Comparison of ENCODE assay signal across 8 cellular contexts in genomic region chr11:102452461-102453285, GRCh38.
DNase-seq lines count a peak whose midpoint lies in the region; ATAC-seq lines count a peak whose summit lies in the region.

TSS of gene TMEM123 (minus strand) at chr11:102452765. CDS start at chr11:102452623, 142 bp downstream.

- DNase-seq in 8988T (peak; percentile 80), NCI-H2196 treated with DMSO at 0.1 percent for 48 hours (lab: John Stamatoyannopoulos, UW; ENCODE audit: unreplicated experiment) (peak; percentile 36), islet precursor cell (peak; percentile 80)
- peak; percentile 70 for DNase-seq in activated CD4-positive, CD25-positive, alpha-beta regulatory T cell treated with anti-CD3 and anti-CD28 coated beads, Interleukin-2, amount 50 U/mL, for 16 hours (ENCODE audit: low read depth, low spot score)
- DNase-seq in central memory CD4-positive, alpha-beta T cell = peak; percentile 90
- DNase-seq in stimulated activated CD4-positive, alpha-beta T cell treated with anti-CD3 and anti-CD28 coated beads, Interleukin-15, amount 100 ng/mL, for 1 hour (ENCODE audit: low read depth in 1 of 2, low spot score in 1 of 2) = peak; percentile 75 to 82

- peak; percentile 45 for ATAC-seq in GM18517 (IDR thresholded peaks at IDR 0.05; ENCODE audit: unreplicated experiment)
- peak; percentile 67 for ATAC-seq in HG03039 (IDR thresholded peaks at IDR 0.05; ENCODE audit: unreplicated experiment)

Comparison
In these comparisons a context has a peak if more than half of its experiments do, and no peak if none do; other contexts are left out.
1. Peak in every context shown above with its lines: DNase-seq and ATAC-seq.
2. DNase-seq: peak in every context shown above with its lines; median percentile 90 in central memory CD4-positive, alpha-beta T cell; 80 in 8988T; 80 in islet precursor cell; 78 in stimulated activated CD4-positive, alpha-beta T cell treated with anti-CD3 and anti-CD28 coated beads, Interleukin-15, amount 100 ng/mL, for 1 hour; 70 in activated CD4-positive, CD25-positive, alpha-beta regulatory T cell treated with anti-CD3 and anti-CD28 coated beads, Interleukin-2, amount 50 U/mL, for 16 hours; 36 in NCI-H2196 treated with DMSO at 0.1 percent for 48 hours.